ENCODE assay signal across 8 cellular contexts in genomic region chr19:14006085-14006765, GRCh38. TPM values are rescaled to one million over a fixed set of nuclear protein-coding genes. Genes with fewer than 3 reads are reported as not detected.
DNase-seq lines count a peak whose midpoint lies in the region; ATAC-seq and TF ChIP-seq lines count a peak whose summit lies in the region.

TSS of gene RFX1 (minus strand) at chr19:14006320. CDS start at chr19:13993843, 12,477 bp downstream.

- no peaks in the 10 kb centered on the region for H3K4me1 ChIP-seq in mesodermal cell (ENCODE audit: control insufficient read depth, insufficient read depth, low read length, poor library complexity, severe bottlenecking)

- peaks cover 25 to 33% (median 33%) of the 10 kb centered on the region in 3 donors for H3K4me1 Mint-ChIP-seq in IgD-negative memory B cell
- H3K4me1 Mint-ChIP-seq in endothelial cell (ENCODE audit: unreplicated experiment) = peaks cover 8% of the 10 kb centered on the region

- peaks cover 1% of the 10 kb centered on the region for H3K36me3 Mint-ChIP-seq in IgD-negative memory B cell
- H3K36me3 Mint-ChIP-seq in endothelial cell (ENCODE audit: low read depth, unreplicated experiment) = peaks cover 4% of the 10 kb centered on the region

- no peak for TF ChIP-seq CTCF in endothelial cell (IDR thresholded peaks at IDR 0.05; ENCODE audit: unreplicated experiment)

- H3K4me3 Mint-ChIP-seq in IgD-negative memory B cell (peak within 1 kb of the TSS; percentile 95 to 96 (median 95)), endothelial cell (ENCODE audit: unreplicated experiment) (peak within 1 kb of the TSS; percentile 95)

- no peaks in the 10 kb centered on the region for H3K9me3 ChIP-seq in mesodermal cell (ENCODE audit: control insufficient read depth, low read length)

- peak within 1 kb of the TSS; percentile 100 for H3K27ac ChIP-seq in mesodermal cell (ENCODE audit: low read depth, low read length, severe bottlenecking)

- H3K27me3 Mint-ChIP-seq in IgD-negative memory B cell = no peaks in the 10 kb centered on the region
- peaks cover 20% of the 10 kb centered on the region for H3K27me3 Mint-ChIP-seq in endothelial cell (ENCODE audit: unreplicated experiment)

- 0% methylated on average over 36 to 42 of the region's 58 CpGs for WGBS in mesodermal cell (ENCODE audit: insufficient coverage in 2 of 2), 2 experiments

- H3K9me3 Mint-ChIP-seq in IgD-negative memory B cell = no peaks in the 10 kb centered on the region
- no peaks in the 10 kb centered on the region for H3K9me3 Mint-ChIP-seq in endothelial cell (ENCODE audit: unreplicated experiment)

- H3K36me3 ChIP-seq in mesodermal cell (ENCODE audit: control insufficient read depth, insufficient read depth, low read length) = no peaks in the 10 kb centered on the region

- ATAC-seq in GM21576 (IDR thresholded peaks at IDR 0.05; ENCODE audit: unreplicated experiment) = peak; percentile 66

- DNase-seq in Caki2 (ENCODE audit: low read depth) (peak; percentile 100), OCI-M1 (lab: John Stamatoyannopoulos, UW) (peak; percentile 100), activated T-cell treated with anti-CD3 and anti-CD28 coated beads for 1 hour (ENCODE audit: low read depth) (peak; percentile 100), endothelial cell (ENCODE audit: low spot score) (peak; percentile 100)
- DNase-seq in stimulated activated CD8-positive, alpha-beta memory T cell treated with anti-CD3 and anti-CD28 coated beads, Interleukin-15, amount 100 ng/mL, for 4 hours (ENCODE audit: low read depth in 2 of 2) = peak; percentile 99 to 100

- peak within 1 kb of the TSS; percentile 63 for H3K4me3 ChIP-seq in mesodermal cell (ENCODE audit: extremely low read depth, insufficient read depth, low read length, poor library complexity, severe bottlenecking)

- H3K27ac Mint-ChIP-seq in IgD-negative memory B cell (peak within 1 kb of the TSS; percentile 98 to 100 (median 99)), endothelial cell (ENCODE audit: unreplicated experiment) (peak within 1 kb of the TSS; percentile 100)

- in situ Hi-C loops in Caki2 (cut with HindIII; ENCODE audit: low pct_unique_long_range_greater_than_20kb, low sequenced_read_pairs) = no loop called here

RNA-seq across cellular contexts. Expression of gene RFX1, which starts in this region (rescaled TPM):
- total RNA-seq in Caki2 (2014; rRNA removed; shearing (Covaris generic); ENCODE audit: low replicate concordance) = 6.1 and 7.5 TPM in 2 replicates
- polyA plus RNA-seq in IgD-negative memory B cell = 3.7 TPM
- 16.2 TPM for total RNA-seq in endothelial cell (ENCODE audit: unreplicated experiment)
- polyA plus RNA-seq in mesodermal cell (2013, experiment 1 of 2) = 12.8 TPM
- 10.3 TPM for polyA plus RNA-seq in mesodermal cell (2013, experiment 2 of 2)

Comparison
In these comparisons a context has a peak if more than half of its experiments do, and no peak if none do; other contexts are left out.
1. Peak in every context shown above with its lines: DNase-seq, ATAC-seq, H3K4me3 ChIP-seq and H3K27ac ChIP-seq.